In the genomic region with DNA sequence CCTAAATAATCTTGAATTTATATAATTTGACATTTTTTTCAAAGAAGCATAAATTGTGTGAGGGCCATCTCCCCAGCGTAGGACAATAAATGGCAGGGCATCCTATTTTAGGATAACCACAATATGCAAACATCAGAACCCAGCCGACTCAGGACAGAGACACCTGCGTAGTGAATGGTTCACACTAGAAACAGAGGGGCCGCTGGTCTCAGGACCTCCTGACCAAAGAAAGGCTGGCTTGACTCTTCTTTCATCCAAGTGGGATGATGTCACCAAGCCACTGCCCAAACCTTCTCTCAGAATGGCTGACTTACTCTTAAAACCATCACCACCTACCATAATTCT, we compare ENCODE assay signal across 11 cellular contexts.
A peak's percentile ranks its signal among the peaks of the same experiment; 100 is the strongest.
DNase-seq lines count a peak whose midpoint lies in the region; ATAC-seq and TF ChIP-seq lines count a peak whose summit lies in the region.
"Had no signal": no experiment of that assay in that cellular context is flagged by ENCODE, and none has a peak within 500 bp of the region (broad histone marks: within the 10 kb centered on the region; RNA-seq: fewer than 3 reads in every experiment).

No MANE protein-coding gene starts in this region.

- H3K4me1 ChIP-seq in BLaER1 treated with 17β-estradiol and CSF1 and Interleukin-3, amounts not matched to agents 10 nM and 100 nM = peaks cover 13 to 68% (median 48%) of the 10 kb centered on the region in 10 experiments
- H3K4me1 ChIP-seq in Peyer's patch (peaks cover 0 to 6% (median 2%) of the 10 kb centered on the region in 4 donors), A673 (ENCODE audit: insufficient read depth, low read length, poor library complexity, severe bottlenecking) (peaks cover 11% of the 10 kb centered on the region)

- TF ChIP-seq POLR2A in Peyer's patch (IDR thresholded peaks at IDR 0.05) = no peak

- H3K4me2 ChIP-seq in BLaER1 treated with 17β-estradiol and CSF1 and Interleukin-3, amounts not matched to agents 10 nM and 100 nM = peak overlapping the region; percentile 36 to 85 (median 69); a peak in 21 of 22 replicates

- H3K9ac ChIP-seq in BLaER1 treated with 17β-estradiol and CSF1 and Interleukin-3, amounts not matched to agents 10 nM and 100 nM = peak overlapping the region in 1 of 11 experiments; percentile 15; a peak in 1 of 22 replicates

- peak in 2 of 3 donors; percentile 73 to 78 for DNase-seq in Peyer's patch
- DNase-seq in C1 segment of cervical spinal cord (lab: John Stamatoyannopoulos, UW) = no peak
- no peak for DNase-seq in A673 (ENCODE audit: low spot score)
- DNase-seq in dedifferentiated amniotic fluid mesenchymal stem cell (ENCODE audit: extremely low spot score) = no peak
- no peak for DNase-seq in left colon
- DNase-seq: amygdala, NCI-H187 had no signal

- intact Hi-C loops in A673 (cut with micrococcal nuclease; ENCODE audit: unreplicated experiment) (no loop called here), left colon (cut with DNase I, micrococcal nuclease) (no loop called here)

- H3K27ac ChIP-seq in BLaER1 treated with 17β-estradiol and CSF1 and Interleukin-3, amounts not matched to agents 10 nM and 100 nM = peak overlapping the region in 1 of 11 experiments; percentile 25; a peak in 2 of 22 replicates
- H3K27ac ChIP-seq in Peyer's patch (peak overlapping the region in 2 of 4 donors; percentile 64 to 78), A673 (ENCODE audit: low read depth, low read length, poor library complexity, severe bottlenecking) (no peak overlapping the region)
- H3K27ac ChIP-seq: C4-2B had no signal

- ATAC-seq in GM19328 (IDR thresholded peaks at IDR 0.05; ENCODE audit: unreplicated experiment) (peak; percentile 48), HG02970 (IDR thresholded peaks at IDR 0.05; ENCODE audit: low FRiP score, unreplicated experiment) (peak; percentile 55), left colon (no peak)

- no peaks in the 10 kb centered on the region for H3K9me3 ChIP-seq in BLaER1 treated with 17β-estradiol and CSF1 and Interleukin-3, amounts not matched to agents 10 nM and 100 nM (replicated peaks in 1 of 11)
- H3K9me3 ChIP-seq in Peyer's patch (no peaks in the 10 kb centered on the region), A673 (ENCODE audit: low read depth, low read length, poor library complexity, severe bottlenecking) (no peaks in the 10 kb centered on the region)

- no peaks in the 10 kb centered on the region for H4K20me1 ChIP-seq in BLaER1 treated with 17β-estradiol and CSF1 and Interleukin-3, amounts not matched to agents 10 nM and 100 nM

- no TSS peak for BruUV-seq in A673 (replicated peaks; lab: Mats Ljungman, UMichigan)

- no peaks in the 10 kb centered on the region for H3K36me3 ChIP-seq in BLaER1 treated with 17β-estradiol and CSF1 and Interleukin-3, amounts not matched to agents 10 nM and 100 nM
- H3K36me3 ChIP-seq in Peyer's patch (no peaks in the 10 kb centered on the region), A673 (ENCODE audit: insufficient read depth, low read length, poor library complexity, severe bottlenecking) (no peaks in the 10 kb centered on the region)

- POLR2A ChIA-PET in A673 (lab: Charles Lee; ENCODE audit: low non-redundant PET) = no interaction called here

- H3K4me3 ChIP-seq in BLaER1 treated with 17β-estradiol and CSF1 and Interleukin-3, amounts not matched to agents 10 nM and 100 nM = no peak overlapping the region
- peak overlapping the region in 1 of 4 donors; percentile 13 for H3K4me3 ChIP-seq in Peyer's patch
- H3K4me3 ChIP-seq in A673 (ENCODE audit: low read depth, low read length, poor library complexity, severe bottlenecking) = no peak overlapping the region

- CTCF ChIA-PET in A673 (lab: Charles Lee) = no interaction called here

- H3K27me3 ChIP-seq in BLaER1 treated with 17β-estradiol and CSF1 and Interleukin-3, amounts not matched to agents 10 nM and 100 nM = no peaks in the 10 kb centered on the region
- H3K27me3 ChIP-seq in Peyer's patch (no peaks in the 10 kb centered on the region), A673 (replicated peaks; ENCODE audit: insufficient read depth, low read depth, low read length, poor library complexity) (no peaks in the 10 kb centered on the region)

- TF ChIP-seq CTCF in Peyer's patch (IDR thresholded peaks at IDR 0.05) (no peak), A673 (conservative IDR thresholded peaks at IDR 0.05; ENCODE audit: low read depth, low read length) (no peak)

Comparison
In these comparisons a context has a peak if more than half of its experiments do, and no peak if none do; other contexts are left out.
1. DNase-seq: peak in Peyer's patch (2 of 3); none in C1 segment of cervical spinal cord (0 of 14), A673 (single experiment), dedifferentiated amniotic fluid mesenchymal stem cell (single experiment) and left colon (0 of 2).